ENCODE assay signal across 8 cellular contexts in genomic region chr6:109793793-109794192, GRCh38.
DNase-seq lines count a peak whose midpoint lies in the region; ATAC-seq and TF ChIP-seq lines count a peak whose summit lies in the region.

No MANE protein-coding gene starts in this region.

- DNase-seq in NCI-H2029 (lab: John Stamatoyannopoulos, UW), result peak; percentile 46
- DNase-seq in brain microvascular endothelial cell, result peak; percentile 93
- no peak for DNase-seq in lower lobe of right lung
- no peak for DNase-seq in stimulated activated naive CD4-positive, alpha-beta T cell treated with Interleukin-2 at 50 U/mL for 16 hours (lab: John Stamatoyannopoulos, UW)
- DNase-seq in GM13977 (ENCODE audit: low spot score), result no peak

- in situ Hi-C loops in brain microvascular endothelial cell (cut with HindIII; ENCODE audit: low pct_ligation_motif_present, low sequenced_read_pairs), result no loop called here
- in situ Hi-C loops in GM13977 (cut with MboI; ENCODE audit: low pct_unique_long_range_greater_than_20kb, low sequenced_read_pairs, unreplicated experiment), result no loop called here

- no peak for TF ChIP-seq CTCF in brain microvascular endothelial cell (IDR thresholded peaks at IDR 0.05; ENCODE audit: low read depth, low read length, missing control alignments)
- no peak for TF ChIP-seq CTCF in lower lobe of right lung (IDR thresholded peaks at IDR 0.05)
- no peak for TF ChIP-seq CTCF in GM13977 (IDR thresholded peaks at IDR 0.05; ENCODE audit: extremely low read depth, insufficient read depth, missing control alignments)

- H3K9me3 ChIP-seq in lower lobe of right lung, result no peaks in the 10 kb centered on the region

- H3K27ac ChIP-seq in brain microvascular endothelial cell (peak overlapping the region; percentile 93), lower lobe of right lung (peak overlapping the region; percentile 26)

- peaks cover 12% of the 10 kb centered on the region for H3K4me1 ChIP-seq in lower lobe of right lung

- no peaks in the 10 kb centered on the region for H3K27me3 ChIP-seq in brain microvascular endothelial cell (replicated peaks)
- no peaks in the 10 kb centered on the region for H3K27me3 ChIP-seq in lower lobe of right lung (ENCODE audit: low read depth)

- intact Hi-C loops in lower lobe of right lung (cut with DNase I), result no loop called here

- peak; percentile 41 for ATAC-seq in GM18867 (IDR thresholded peaks at IDR 0.05; ENCODE audit: unreplicated experiment)
- peak; percentile 90 to 95 for ATAC-seq in lower lobe of right lung
- ATAC-seq in HG02870 (IDR thresholded peaks at IDR 0.05; ENCODE audit: unreplicated experiment), result no peak
- no peak for ATAC-seq in GM18498 (IDR thresholded peaks at IDR 0.05; ENCODE audit: unreplicated experiment)

- H3K4me3 ChIP-seq in brain microvascular endothelial cell (ENCODE audit: low read depth, low read length) (no peak overlapping the region), lower lobe of right lung (no peak overlapping the region)

- H3K36me3 ChIP-seq in brain microvascular endothelial cell (replicated peaks) (no peaks in the 10 kb centered on the region), lower lobe of right lung (peaks cover 37% of the 10 kb centered on the region)

Comparison
In these comparisons a context has a peak if more than half of its experiments do, and no peak if none do; other contexts are left out.
1. ATAC-seq: peak in GM18867 (single experiment) and lower lobe of right lung (2 of 2); none in HG02870 (single experiment) and GM18498 (single experiment).
2. DNase-seq: peak in NCI-H2029 (single experiment) and brain microvascular endothelial cell (single experiment); none in lower lobe of right lung (single experiment), stimulated activated naive CD4-positive, alpha-beta T cell treated with Interleukin-2 at 50 U/mL for 16 hours (single experiment) and GM13977 (single experiment).